In the genomic region with DNA sequence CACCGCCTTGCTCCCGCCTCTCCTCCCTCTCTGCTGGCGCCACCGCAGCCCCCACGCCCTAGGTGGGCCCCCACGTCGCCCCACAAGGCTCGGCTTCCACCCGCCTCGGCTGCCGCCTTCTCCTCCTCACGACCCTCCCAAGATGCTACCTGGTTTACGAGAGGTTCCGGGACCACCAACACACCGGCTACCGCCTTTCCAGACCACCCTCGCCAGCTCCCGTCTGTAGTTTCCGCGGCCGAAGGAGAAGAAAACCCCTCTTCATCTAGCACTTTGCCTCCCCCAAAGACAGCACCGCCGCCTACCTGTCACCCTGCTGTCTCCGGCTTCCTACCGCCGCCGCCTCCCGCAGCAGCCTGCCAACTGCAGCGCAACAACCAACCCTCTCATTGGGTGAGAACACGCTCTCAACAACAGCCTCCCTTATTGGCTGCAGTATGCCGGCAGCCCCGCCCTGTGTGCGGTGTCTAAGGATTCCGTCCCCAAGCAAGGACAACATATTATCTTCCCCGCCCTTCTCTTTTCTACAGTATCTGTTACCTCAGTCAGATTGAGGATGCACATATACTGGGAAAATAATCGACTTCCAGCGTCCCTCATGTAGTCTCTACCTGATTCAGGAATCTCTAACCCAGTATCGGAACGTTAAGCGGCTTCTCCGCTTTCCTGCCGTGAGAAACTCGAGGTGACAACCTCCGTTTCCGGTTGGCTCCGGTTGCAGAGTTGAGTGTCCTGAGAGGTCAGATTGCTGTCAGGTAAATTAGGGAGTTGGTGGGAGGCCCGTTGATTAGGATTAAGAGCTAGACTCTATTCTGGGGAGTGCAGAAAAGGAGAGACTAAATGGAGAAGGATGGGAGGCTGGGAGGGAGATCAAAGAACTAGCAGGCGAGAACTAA, we compare ENCODE assay signal across 8 cellular contexts. TPM values are rescaled to one million over a fixed set of nuclear protein-coding genes. Genes with fewer than 3 reads are reported as not detected.
DNase-seq lines count a peak whose midpoint lies in the region; ATAC-seq and TF ChIP-seq lines count a peak whose summit lies in the region.

A gene (minus strand): TSS at position 367 of the 896 bp plus-strand sequence. CDS start 47,662 bp downstream, outside the sequence.
A gene (plus strand): TSS at position 697 of the 896 bp plus-strand sequence. CDS start 6,882 bp downstream, outside the sequence.

- H3K27me3 ChIP-seq in BJ (ENCODE audit: control insufficient read depth, insufficient read depth, low read length): no peaks in the 10 kb centered on the region

- no peaks in the 10 kb centered on the region for H3K36me3 ChIP-seq in BJ (ENCODE audit: control insufficient read depth, insufficient read depth, low read length)

- POLR2A ChIA-PET in BJ (lab: Charles Lee): no interaction called here

- peak; percentile 46 for TF ChIP-seq CTCF in BJ (IDR thresholded peaks at IDR 0.05; ENCODE audit: insufficient read depth, low read depth, low read length)
- TF ChIP-seq CTCF in choroid plexus epithelial cell (conservative IDR thresholded peaks at IDR 0.05; ENCODE audit: low read depth, low read length): peak; percentile 52

- H3K4me3 ChIP-seq in BJ (ENCODE audit: low read depth, low read length) (peak within 1 kb of the TSS; percentile 99), choroid plexus epithelial cell (ENCODE audit: low read depth, low read length) (peak within 1 kb of the TSS; percentile 86)

- ATAC-seq in HG03442 (IDR thresholded peaks at IDR 0.05; ENCODE audit: unreplicated experiment): peak; percentile 97

- CTCF ChIA-PET in BJ (lab: Yijun Ruan, JAX): interaction anchor here (1.2 to 7.1 kb wide), 5 partner anchors 83 to 170 kb away, joined by 4 to 87 read pairs (median 6); no protein-coding TSS in a partner anchor

- DNase-seq in BJ (ENCODE audit: low read depth): peak; percentile 58
- DNase-seq in GM19238 (ENCODE audit: insufficient read length, low spot score): peak; percentile 84
- peak; percentile 96 for DNase-seq in NCI-H510A treated with DMSO at 0.1 percent for 48 hours (lab: John Stamatoyannopoulos, UW)
- DNase-seq in activated CD4-positive, alpha-beta T cell treated with anti-CD3 and anti-CD28 coated beads for 24 hours (ENCODE audit: low read depth in 2 of 2): peak; percentile 80 to 82
- DNase-seq in choroid plexus epithelial cell (ENCODE audit: low read depth): peak; percentile 97
- DNase-seq in kidney glomerular epithelial cell (lab: John Stamatoyannopoulos, UW): peak; percentile 97
- DNase-seq in stimulated activated CD4-positive, alpha-beta T cell treated with anti-CD3 and anti-CD28 coated beads, Interleukin-1b, Interleukin-23, amount 100 ng/mL, for 1 hour (ENCODE audit: low read depth in 2 of 2): peak; percentile 76 to 82

RNA-seq across cellular contexts. Expression of the first gene that starts in this region (rescaled TPM):
- 3.0 and 6.9 TPM in 2 replicates for polyA plus RNA-seq in BJ (2011; rRNA removed)
- polyA minus RNA-seq in BJ (2011; rRNA and poly(A)+ RNA removed): 7.2 and 7.8 TPM in 2 replicates

RNA-seq across cellular contexts. Expression of the second gene that starts in this region (rescaled TPM):
- polyA plus RNA-seq in BJ (2011; rRNA removed): 25.2 and 80.0 TPM in 2 replicates
- 3.8 and 4.0 TPM in 2 replicates for polyA minus RNA-seq in BJ (2011; rRNA and poly(A)+ RNA removed)

Comparison
In these comparisons a context has a peak if more than half of its experiments do, and no peak if none do; other contexts are left out.
1. Peak in every context shown above with its lines: DNase-seq, ATAC-seq and H3K4me3 ChIP-seq.